ENCODE assay signal across 8 cellular contexts in genomic region chr10:129972145-129972965, GRCh38. TPM values are rescaled to one million over a fixed set of nuclear protein-coding genes. Genes with fewer than 3 reads are reported as not detected.
DNase-seq lines count a peak whose midpoint lies in the region; TF ChIP-seq lines count a peak whose summit lies in the region.

No MANE protein-coding gene starts in this region.

- peaks cover 43 to 52% of the 10 kb centered on the region in 2 donors for H3K27me3 Mint-ChIP-seq in CD4-positive, alpha-beta memory T cell
- H3K27me3 Mint-ChIP-seq in nephron progenitor cell (ENCODE audit: low read depth, poor library complexity) = peaks cover 93% of the 10 kb centered on the region

- no peak overlapping the region for H3K9ac ChIP-seq in HUES64 (ENCODE audit: low read depth, low read length)

- H3K36me3 ChIP-seq in CD4-positive, alpha-beta memory T cell (ENCODE audit: insufficient read depth, low read length) = no peaks in the 10 kb centered on the region
- no peaks in the 10 kb centered on the region for H3K36me3 ChIP-seq in HUES64 (ENCODE audit: insufficient read depth, low read length)
- no peaks in the 10 kb centered on the region for H3K36me3 ChIP-seq in esophagus muscularis mucosa

- intact Hi-C loops in CD4-positive, alpha-beta memory T cell (cut with micrococcal nuclease) = loop anchor here (10.0 kb wide), 1 partner anchor 1708 kb away; no protein-coding TSS in a partner anchor
- intact Hi-C loops in esophagus muscularis mucosa (cut with DNase I) = loop anchor here (5.0 kb wide), 1 partner anchor 1760 kb away; no protein-coding TSS in a partner anchor

- peaks cover 0 to 10% (median under 1%) of the 10 kb centered on the region in 8 donors for H3K9me3 Mint-ChIP-seq in CD4-positive, alpha-beta memory T cell
- H3K9me3 Mint-ChIP-seq in nephron progenitor cell = no peaks in the 10 kb centered on the region

- DNase-seq in CD4-positive, alpha-beta memory T cell = no peak
- DNase-seq in esophagus muscularis mucosa (ENCODE audit: extremely low spot score) = no peak
- peak; percentile 61 for DNase-seq in nephron progenitor cell
- DNase-seq in NCI-H345 (lab: John Stamatoyannopoulos, UW) = no peak
- no peak for DNase-seq in RPMI8226
- DNase-seq in stimulated activated CD4-positive, alpha-beta T cell treated with anti-CD3 and anti-CD28 coated beads, Interleukin-4, amount 100 ng/mL, for 4 hours = no peak
- no peak for DNase-seq in SHP77 (lab: John Stamatoyannopoulos, UW)

- H3K27ac ChIP-seq in CD4-positive, alpha-beta memory T cell (ENCODE audit: low read depth, low read length) = no peak overlapping the region
- H3K27ac ChIP-seq in HUES64 (ENCODE audit: low read depth, low read length) (no peak overlapping the region), esophagus muscularis mucosa (replicated peaks in 1 of 4) (no peak overlapping the region)

- TF ChIP-seq CTCF in esophagus muscularis mucosa (IDR thresholded peaks at IDR 0.05) = no peak
- no peak for TF ChIP-seq CTCF in nephron progenitor cell (IDR thresholded peaks at IDR 0.05)

- no peak overlapping the region for H3K4me3 ChIP-seq in CD4-positive, alpha-beta memory T cell (ENCODE audit: low read length in 2 of 2)
- H3K4me3 ChIP-seq in HUES64 (ENCODE audit: low read length) (peak overlapping the region; percentile 38), esophagus muscularis mucosa (peak overlapping the region; percentile 26 to 56 (median 40))

- peak overlapping the region in 6 of 8 donors; percentile 8 to 82 (median 52) for H3K4me3 Mint-ChIP-seq in CD4-positive, alpha-beta memory T cell
- H3K4me3 Mint-ChIP-seq in nephron progenitor cell = peak overlapping the region; percentile 76

- peaks cover 6 to 17% (median 14%) of the 10 kb centered on the region in 4 donors for H3K4me1 Mint-ChIP-seq in CD4-positive, alpha-beta memory T cell
- H3K4me1 Mint-ChIP-seq in nephron progenitor cell = peaks cover 33% of the 10 kb centered on the region

- TF ChIP-seq POLR2A in esophagus muscularis mucosa (IDR thresholded peaks at IDR 0.05; ENCODE audit: low read depth) = no peak

- POLR2A ChIA-PET in CD4-positive, alpha-beta memory T cell (lab: Charles Lee; ENCODE audit: partially characterized antibody) = no interaction called here

- TF ChIP-seq EP300 in esophagus muscularis mucosa (IDR thresholded peaks at IDR 0.05) = no peak

- peak overlapping the region in 1 of 7 donors; percentile 65 for H3K27ac Mint-ChIP-seq in CD4-positive, alpha-beta memory T cell
- no peak overlapping the region for H3K27ac Mint-ChIP-seq in nephron progenitor cell

- H3K4me1 ChIP-seq in CD4-positive, alpha-beta memory T cell (ENCODE audit: insufficient read depth, low read length) = no peaks in the 10 kb centered on the region
- H3K4me1 ChIP-seq in HUES64 (ENCODE audit: insufficient read depth, low read length) (peaks cover 16% of the 10 kb centered on the region), esophagus muscularis mucosa (peaks cover 39 to 59% (median 51%) of the 10 kb centered on the region in 4 donors)

- no peaks in the 10 kb centered on the region for H3K9me3 ChIP-seq in CD4-positive, alpha-beta memory T cell (ENCODE audit: control insufficient read depth in 1 of 2, low read length in 2 of 2)
- H3K9me3 ChIP-seq in HUES64 (ENCODE audit: insufficient read depth, low read depth, low read length) (no peaks in the 10 kb centered on the region), esophagus muscularis mucosa (no peaks in the 10 kb centered on the region)

- 2% methylated on average over 84 of the region's 84 CpGs for WGBS in HUES64
- 3% methylated on average over 29 of the region's 84 CpGs for WGBS in esophagus muscularis mucosa

- no peaks in the 10 kb centered on the region for H3K36me3 Mint-ChIP-seq in CD4-positive, alpha-beta memory T cell
- H3K36me3 Mint-ChIP-seq in nephron progenitor cell (ENCODE audit: low read depth) = no peaks in the 10 kb centered on the region

- H3K27me3 ChIP-seq in CD4-positive, alpha-beta memory T cell (ENCODE audit: insufficient read depth, low read length) = peaks cover 24% of the 10 kb centered on the region
- H3K27me3 ChIP-seq in HUES64 (ENCODE audit: insufficient read depth, low read length) (peaks cover 94% of the 10 kb centered on the region), esophagus muscularis mucosa (peaks cover 3 to 100% (median 54%) of the 10 kb centered on the region in 4 donors)

- CTCF ChIA-PET in CD4-positive, alpha-beta memory T cell (lab: Charles Lee; ENCODE audit: partially characterized antibody) = no interaction called here

RNA-seq across cellular contexts. Expression of gene EBF3, which starts 8.3 kb away (rescaled TPM):
- not detected for total RNA-seq in CD4-positive, alpha-beta memory T cell
- polyA plus RNA-seq in CD4-positive, alpha-beta memory T cell = not detected
- 0.65 TPM for polyA plus RNA-seq in HUES64 (2013, experiment 1 of 2)
- 1.3 TPM for polyA plus RNA-seq in HUES64 (2013, experiment 2 of 2)
- 1 to 10 TPM; 2.9 to 7.3 (median 5.2) TPM for total RNA-seq in esophagus muscularis mucosa

Comparison
In these comparisons a context has a peak if more than half of its experiments do, and no peak if none do; other contexts are left out.
1. H3K4me3 ChIP-seq: peak in HUES64 (single experiment) and esophagus muscularis mucosa (4 of 4); none in CD4-positive, alpha-beta memory T cell (0 of 2).